12 cellular contexts compared by ENCODE assay signal in the genomic region with DNA sequence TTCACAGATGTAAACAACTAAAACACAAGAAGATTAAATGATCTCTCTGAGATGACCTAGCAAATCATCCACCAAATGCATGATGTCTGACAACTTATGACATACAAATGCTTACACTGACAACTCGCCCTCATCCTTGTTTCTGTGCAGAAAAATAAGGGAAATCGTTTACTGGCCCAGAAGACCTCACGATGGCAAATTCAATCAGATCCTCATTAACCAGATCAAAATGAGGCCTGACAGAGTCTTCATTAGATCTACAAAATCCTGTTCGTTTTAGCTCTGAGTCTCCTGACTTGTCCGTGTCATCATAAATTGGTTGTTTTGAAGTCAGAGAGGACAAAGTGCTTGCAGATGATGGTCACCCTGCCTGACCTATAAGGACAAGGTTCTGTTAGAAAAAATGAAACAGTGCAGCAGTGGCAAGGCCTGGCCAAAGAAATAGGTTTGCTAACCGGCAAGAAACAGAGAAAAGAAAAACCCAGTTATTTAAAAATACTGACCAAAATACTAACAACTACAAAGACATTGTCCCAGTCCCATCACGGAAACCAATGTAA.
DNase-seq lines count a peak whose midpoint lies in the region; ATAC-seq, FAIRE-seq and TF ChIP-seq lines count a peak whose summit lies in the region.
"Had no signal": no experiment of that assay in that cellular context is flagged by ENCODE, and none has a peak within 500 bp of the region (broad histone marks: within the 10 kb centered on the region; RNA-seq: fewer than 3 reads in every experiment).

No MANE protein-coding gene starts in this region.

- H3K9me3 Mint-ChIP-seq in activated CD4-positive, alpha-beta T cell treated with anti-CD3 and anti-CD28 coated beads, Interleukin-2, amount 10 ng/mL, durations not matched to agents 24 days and 14 days = peaks cover 14% of the 10 kb centered on the region

- H3K4me1 ChIP-seq in OCI-LY1 (ENCODE audit: insufficient read depth, low read length, severe bottlenecking) (peaks cover 21% of the 10 kb centered on the region), small intestine (ENCODE audit: control insufficient read depth in 2 of 2, insufficient read depth in 1 of 2, low read depth in 1 of 2, low read length in 1 of 2) (peaks cover 3 to 6% of the 10 kb centered on the region in 2 donors)
- peaks cover 59% of the 10 kb centered on the region for H3K4me1 ChIP-seq in effector memory CD4-positive, alpha-beta T cell (ENCODE audit: control insufficient read depth, insufficient read depth, low read length, poor library complexity, severe bottlenecking)

- no peak for DNase-seq in activated CD4-positive, alpha-beta T cell treated with anti-CD3 and anti-CD28 coated beads, Interleukin-2, amount 10 ng/mL, durations not matched to agents 24 days and 14 days
- no peak for DNase-seq in activated CD4-positive, alpha-beta T cell treated with anti-CD3 and anti-CD28 coated beads, Interleukin-2, amount 50 U/mL, for 48 hours
- no peak for DNase-seq in effector memory CD4-positive, alpha-beta T cell
- DNase-seq in small intestine = peak; percentile 12
- no peak for DNase-seq in kidney glomerular epithelial cell (lab: John Stamatoyannopoulos, UW)
- no peak for DNase-seq in MG63
- DNase-seq: left ventricle myocardium superior, NCI-H510A, upper lobe of right lung had no signal

- H3K27ac Mint-ChIP-seq in activated CD4-positive, alpha-beta T cell treated with anti-CD3 and anti-CD28 coated beads, Interleukin-2, amount 10 ng/mL, durations not matched to agents 24 days and 14 days = no peak overlapping the region

- no peak overlapping the region for H2AFZ ChIP-seq in OCI-LY1 (ENCODE audit: low read length)

- H3K27ac ChIP-seq in OCI-LY1 (ENCODE audit: low read depth, low read length, poor library complexity, severe bottlenecking) (peak overlapping the region; percentile 54), small intestine (ENCODE audit: low read depth in 1 of 2, low read length in 1 of 2) (peak overlapping the region; percentile 11)
- H3K27ac ChIP-seq in effector memory CD4-positive, alpha-beta T cell (ENCODE audit: insufficient read depth, low read length, poor library complexity, severe bottlenecking) = peak overlapping the region; percentile 68
- H3K27ac ChIP-seq: cardiac muscle cell had no signal

- no peaks in the 10 kb centered on the region for H3K27me3 Mint-ChIP-seq in activated CD4-positive, alpha-beta T cell treated with anti-CD3 and anti-CD28 coated beads, Interleukin-2, amount 10 ng/mL, durations not matched to agents 24 days and 14 days

- H3K36me3 ChIP-seq in OCI-LY1 (ENCODE audit: insufficient read depth, low read length) (no peaks in the 10 kb centered on the region), small intestine (ENCODE audit: control insufficient read depth in 2 of 2, insufficient read depth in 2 of 2, low read length in 2 of 2) (no peaks in the 10 kb centered on the region), MG63 (no peaks in the 10 kb centered on the region)
- H3K36me3 ChIP-seq in effector memory CD4-positive, alpha-beta T cell (ENCODE audit: control insufficient read depth, insufficient read depth, low read length) = no peaks in the 10 kb centered on the region
- H3K36me3 ChIP-seq: cardiac muscle cell, upper lobe of right lung had no signal

- H3K4me3 ChIP-seq in OCI-LY1 (ENCODE audit: low read depth, low read length, poor library complexity, severe bottlenecking) (no peak overlapping the region), small intestine (ENCODE audit: low read depth in 1 of 2, low read length in 2 of 2) (no peak overlapping the region), MG63 (no peak overlapping the region)
- peak overlapping the region; percentile 13 for H3K4me3 ChIP-seq in effector memory CD4-positive, alpha-beta T cell (ENCODE audit: insufficient read depth, low read depth, low read length, poor library complexity, severe bottlenecking)
- H3K4me3 ChIP-seq: cardiac muscle cell had no signal

- H3K4me3 Mint-ChIP-seq in activated CD4-positive, alpha-beta T cell treated with anti-CD3 and anti-CD28 coated beads, Interleukin-2, amount 10 ng/mL, durations not matched to agents 24 days and 14 days = peak overlapping the region; percentile 88

- peaks cover 15% of the 10 kb centered on the region for H3K36me3 Mint-ChIP-seq in activated CD4-positive, alpha-beta T cell treated with anti-CD3 and anti-CD28 coated beads, Interleukin-2, amount 10 ng/mL, durations not matched to agents 24 days and 14 days (ENCODE audit: low read depth)

- H3K9ac ChIP-seq in OCI-LY1 (ENCODE audit: low read length) = no peak overlapping the region

- H3K4me2 ChIP-seq in OCI-LY1 (ENCODE audit: low read length) = no peak overlapping the region

- H3K4me1 Mint-ChIP-seq in activated CD4-positive, alpha-beta T cell treated with anti-CD3 and anti-CD28 coated beads, Interleukin-2, amount 10 ng/mL, durations not matched to agents 24 days and 14 days = peaks cover 62% of the 10 kb centered on the region

- H3K9me2 ChIP-seq in OCI-LY1 (ENCODE audit: low read depth, low read length) = no peaks in the 10 kb centered on the region

- no peaks in the 10 kb centered on the region for H3K9me3 ChIP-seq in OCI-LY1 (ENCODE audit: low read length)
- no peaks in the 10 kb centered on the region for H3K9me3 ChIP-seq in effector memory CD4-positive, alpha-beta T cell (ENCODE audit: control insufficient read depth, low read length)
- no peaks in the 10 kb centered on the region for H3K9me3 ChIP-seq in small intestine (ENCODE audit: control insufficient read depth, low read depth)
- no peaks in the 10 kb centered on the region for H3K9me3 ChIP-seq in MG63
- H3K9me3 ChIP-seq: upper lobe of right lung had no signal

- H3F3A ChIP-seq in OCI-LY1 (ENCODE audit: insufficient read depth, low read length) = no peaks in the 10 kb centered on the region

- H4K20me1 ChIP-seq in OCI-LY1 (ENCODE audit: insufficient read depth, low read length) = no peaks in the 10 kb centered on the region

- ATAC-seq in GM18502 (IDR thresholded peaks at IDR 0.05; ENCODE audit: poor library complexity, unreplicated experiment) = no peak
- ATAC-seq: left ventricle myocardium superior, upper lobe of right lung had no signal

- no peak for FAIRE-seq in small intestine (lab: Jason Lieb, UNC)

- no peak for TF ChIP-seq CTCF in OCI-LY1 (IDR thresholded peaks at IDR 0.05; ENCODE audit: low read length)

- WGBS in small intestine, 3 donors = 73 to 84% (median 82%) methylated on average over 7 of the region's 7 CpGs

- no peaks in the 10 kb centered on the region for H3K79me2 ChIP-seq in OCI-LY1 (ENCODE audit: insufficient read depth, low read length)

- H3K27me3 ChIP-seq in OCI-LY1 (ENCODE audit: insufficient read depth, low read length) (no peaks in the 10 kb centered on the region), small intestine (ENCODE audit: control insufficient read depth in 2 of 2, insufficient read depth in 2 of 2, low read length in 2 of 2) (no peaks in the 10 kb centered on the region), MG63 (no peaks in the 10 kb centered on the region)
- H3K27me3 ChIP-seq in effector memory CD4-positive, alpha-beta T cell (replicated peaks; ENCODE audit: control insufficient read depth, insufficient read depth, low read length, poor library complexity, severe bottlenecking) = no peaks in the 10 kb centered on the region
- H3K27me3 ChIP-seq: cardiac muscle cell, upper lobe of right lung had no signal

- intact Hi-C loops in activated CD4-positive, alpha-beta T cell treated with anti-CD3 and anti-CD28 coated beads, Interleukin-2, amount 10 ng/mL, durations not matched to agents 24 days and 14 days (cut with micrococcal nuclease) = loop anchor here (10.0 kb wide), 1 partner anchor 161 kb away; no protein-coding TSS in a partner anchor

Comparison
In these comparisons a context has a peak if more than half of its experiments do, and no peak if none do; other contexts are left out.
1. H3K27ac ChIP-seq: peak in every context shown above with its lines; median percentile 68 in effector memory CD4-positive, alpha-beta T cell; 54 in OCI-LY1; 11 in small intestine.